21 cellular contexts compared by ENCODE assay signal in genomic region chr6:30641048-30641447, GRCh38. TPM values are rescaled to one million over a fixed set of nuclear protein-coding genes. Genes with fewer than 3 reads are reported as not detected.
DNase-seq lines count a peak whose midpoint lies in the region; ATAC-seq, FAIRE-seq and TF ChIP-seq lines count a peak whose summit lies in the region.
"Had no signal": no experiment of that assay in that cellular context is flagged by ENCODE, and none has a peak within 500 bp of the region (broad histone marks: within the 10 kb centered on the region; RNA-seq: fewer than 3 reads in every experiment).

No MANE protein-coding gene starts in this region.

- POLR2A ChIA-PET in HepG2 (lab: Yijun Ruan, JAX) = interaction anchor here (1.0 to 1.8 kb wide), 7 partner anchors 9 to 31 kb away, joined by 4 to 16 read pairs (median 4); partner anchors contain the start of genes DHX16, MRPS18B and PPP1R10

- no peaks in the 10 kb centered on the region for H3K9me3 ChIP-seq in HepG2 (ENCODE audit: low read length)
- H3K9me3 ChIP-seq in right lobe of liver = no peaks in the 10 kb centered on the region
- no peaks in the 10 kb centered on the region for H3K9me3 ChIP-seq in Loucy (ENCODE audit: insufficient read depth, low read depth, low read length)
- H3K9me3 ChIP-seq in transverse colon = no peaks in the 10 kb centered on the region
- H3K9me3 ChIP-seq: ascending aorta, gastroesophageal sphincter, ovary, thyroid gland had no signal

- peaks cover 18% of the 10 kb centered on the region for H3K4me1 Mint-ChIP-seq in activated naive CD8-positive, alpha-beta T cell treated with anti-CD3 and anti-CD28 coated beads, Interleukin-2, amount 50 U/mL, for 24 hours
- H3K4me1 Mint-ChIP-seq in GM23338 = peaks cover 4% of the 10 kb centered on the region

- BruUV-seq in HepG2 (replicated peaks; lab: Mats Ljungman, UMichigan) = no TSS peak

- no peaks in the 10 kb centered on the region for H4K20me1 ChIP-seq in HepG2 (ENCODE audit: insufficient read depth, low read length)
- H4K20me1 ChIP-seq in Loucy (ENCODE audit: insufficient read depth, low read length, poor library complexity, severe bottlenecking) = peaks cover 1% of the 10 kb centered on the region
- peaks cover 5% of the 10 kb centered on the region; the same call in 1 of the 2 replicates for H4K20me1 ChIP-seq in GM23338 (replicated peaks; ENCODE audit: insufficient read depth)

- TF ChIP-seq EP300 in HepG2 (IDR thresholded peaks at IDR 0.05; ENCODE audit: low read depth in 2 of 2, low read length in 2 of 2) (no peak), HepG2 (CRISPR knock-in tag; IDR thresholded peaks at IDR 0.05; ENCODE audit: borderline replicate concordance) (no peak), transverse colon (IDR thresholded peaks at IDR 0.05; ENCODE audit: low read depth) (no peak)

- H3K27ac Mint-ChIP-seq in activated naive CD8-positive, alpha-beta T cell treated with anti-CD3 and anti-CD28 coated beads, Interleukin-2, amount 50 U/mL, for 24 hours = no peak overlapping the region
- H3K27ac Mint-ChIP-seq in GM23338 = no peak overlapping the region
- H3K27ac Mint-ChIP-seq: CD14-positive monocyte; dendritic cell treated with granulocyte-macrophage colony-stimulating factor and Interleukin-4, amounts not matched to agents 40 ng/mL and 50 ng/mL, for 4 days; stimulated activated memory B cell treated with anti-CD40 and anti-IgM and Interleukin-4, amounts not matched to agents 10 μg/mL and 1 μg/mL and 100 μg/mL, for 72 hours had no signal

- H3K9ac ChIP-seq in HepG2 (ENCODE audit: insufficient read depth, low read depth, low read length) (no peak overlapping the region), Loucy (ENCODE audit: low read depth, low read length, poor library complexity, severe bottlenecking) (peak overlapping the region; percentile 33)

- no peak overlapping the region for H3K4me3 ChIP-seq in HepG2 (replicated peaks in 1 of 3; ENCODE audit: insufficient read depth in 1 of 3, low read depth in 2 of 3, low read length in 3 of 3)
- H3K4me3 ChIP-seq in right lobe of liver = no peak overlapping the region
- peak overlapping the region; percentile 42 for H3K4me3 ChIP-seq in Loucy (ENCODE audit: low read length, poor library complexity, severe bottlenecking)
- no peak overlapping the region for H3K4me3 ChIP-seq in transverse colon
- no peak overlapping the region for H3K4me3 ChIP-seq in GM23338
- H3K4me3 ChIP-seq: ascending aorta, gastroesophageal sphincter, K562, ovary, thyroid gland had no signal

- TF ChIP-seq CTCF in HepG2 (CRISPR knock-in tag; IDR thresholded peaks at IDR 0.05) = no peak
- TF ChIP-seq CTCF in right lobe of liver (IDR thresholded peaks at IDR 0.05) = no peak
- TF ChIP-seq CTCF in Loucy (conservative IDR thresholded peaks at IDR 0.05; ENCODE audit: low read length) = no peak
- no peak for TF ChIP-seq CTCF in transverse colon (IDR thresholded peaks at IDR 0.05)
- no peak for TF ChIP-seq CTCF in GM23338 (conservative IDR thresholded peaks at IDR 0.05; ENCODE audit: low read depth in 2 of 2)

- H3K4me3 Mint-ChIP-seq in activated naive CD8-positive, alpha-beta T cell treated with anti-CD3 and anti-CD28 coated beads, Interleukin-2, amount 50 U/mL, for 24 hours = no peak overlapping the region
- H3K4me3 Mint-ChIP-seq in GM23338 = no peak overlapping the region
- H3K4me3 Mint-ChIP-seq: CD14-positive monocyte; dendritic cell treated with granulocyte-macrophage colony-stimulating factor and Interleukin-4, amounts not matched to agents 40 ng/mL and 50 ng/mL, for 4 days; naive B cell; stimulated activated memory B cell treated with anti-CD40 and anti-IgM and Interleukin-4, amounts not matched to agents 10 μg/mL and 1 μg/mL and 100 μg/mL, for 72 hours had no signal

- ATAC-seq in HepG2 (no peak; the same call in 2 of the 3 replicates), right lobe of liver (no peak), GM23338 (no peak), GM18502 (IDR thresholded peaks at IDR 0.05; ENCODE audit: poor library complexity, unreplicated experiment) (no peak)
- peak; percentile 30 for ATAC-seq in activated naive CD8-positive, alpha-beta T cell treated with anti-CD3 and anti-CD28 coated beads, Interleukin-2, amount 50 U/mL, for 24 hours
- ATAC-seq: gastroesophageal sphincter; K562; left ventricle myocardium superior; stimulated activated memory B cell treated with anti-CD40 and anti-IgM and Interleukin-4, amounts not matched to agents 10 μg/mL and 1 μg/mL and 100 μg/mL, for 72 hours had no signal

- H3K9me3 Mint-ChIP-seq in activated naive CD8-positive, alpha-beta T cell treated with anti-CD3 and anti-CD28 coated beads, Interleukin-2, amount 50 U/mL, for 24 hours = no peaks in the 10 kb centered on the region
- H3K9me3 Mint-ChIP-seq in GM23338 = no peaks in the 10 kb centered on the region
- H3K9me3 Mint-ChIP-seq: CD14-positive monocyte; dendritic cell treated with granulocyte-macrophage colony-stimulating factor and Interleukin-4, amounts not matched to agents 40 ng/mL and 50 ng/mL, for 4 days; naive B cell; stimulated activated memory B cell treated with anti-CD40 and anti-IgM and Interleukin-4, amounts not matched to agents 10 μg/mL and 1 μg/mL and 100 μg/mL, for 72 hours had no signal

- H3K4me1 ChIP-seq in HepG2 (ENCODE audit: insufficient read depth, low read length) (peaks cover 35% of the 10 kb centered on the region), right lobe of liver (peaks cover 0 to 10% (median 3%) of the 10 kb centered on the region in 4 donors), Loucy (ENCODE audit: insufficient read depth, low read length, poor library complexity, severe bottlenecking) (peaks cover 24% of the 10 kb centered on the region), transverse colon (peaks cover 2 to 18% (median 4%) of the 10 kb centered on the region in 4 donors), GM23338 (ENCODE audit: insufficient read depth) (peaks cover 5% of the 10 kb centered on the region; the same call in 1 of the 2 replicates)
- H3K4me1 ChIP-seq: ascending aorta had no signal

- no peaks in the 10 kb centered on the region for H3K27me3 ChIP-seq in HepG2 (ENCODE audit: control insufficient read depth in 1 of 2, insufficient read depth in 2 of 2, low read length in 2 of 2)
- H3K27me3 ChIP-seq in right lobe of liver = no peaks in the 10 kb centered on the region
- no peaks in the 10 kb centered on the region for H3K27me3 ChIP-seq in Loucy (ENCODE audit: insufficient read depth, low read length, poor library complexity, severe bottlenecking)
- H3K27me3 ChIP-seq in transverse colon = no peaks in the 10 kb centered on the region
- no peaks in the 10 kb centered on the region for H3K27me3 ChIP-seq in GM23338 (ENCODE audit: insufficient read depth)
- H3K27me3 ChIP-seq: ascending aorta, gastroesophageal sphincter, ovary, thyroid gland had no signal

- CTCF ChIA-PET in HepG2 (lab: Yijun Ruan, JAX; ENCODE audit: low intra/inter-chr PET ratio, low total read pairs) = no interaction called here

- TF ChIP-seq POLR2A in HepG2 (IDR thresholded peaks at IDR 0.05; ENCODE audit: insufficient read depth in 1 of 2, low read depth in 2 of 2, low read length in 2 of 2) (no peak), right lobe of liver (IDR thresholded peaks at IDR 0.05) (no peak), transverse colon (IDR thresholded peaks at IDR 0.05) (peak; percentile 15)

- H3K27ac ChIP-seq in HepG2 (ENCODE audit: extremely low read length, insufficient read depth, low read length) (peak overlapping the region; percentile 3), right lobe of liver (no peak overlapping the region), transverse colon (no peak overlapping the region), GM23338 (ENCODE audit: low read depth) (no peak overlapping the region)
- H3K27ac ChIP-seq: ascending aorta, gastroesophageal sphincter, ovary, thyroid gland had no signal

- in situ Hi-C loops in HepG2 (cut with HindIII; ENCODE audit: extremely low pct_ligation_motif_present, low pct_unique_long_range_greater_than_20kb) = no loop called here
- in situ Hi-C loops in transverse colon (cut with MboI; ENCODE audit: low pct_ligation_motif_present in 1 of 4, low pct_unique_long_range_greater_than_20kb in 1 of 4, low sequenced_read_pairs in 3 of 4) = no loop called here

- peaks cover 5% of the 10 kb centered on the region for H3K36me3 Mint-ChIP-seq in activated naive CD8-positive, alpha-beta T cell treated with anti-CD3 and anti-CD28 coated beads, Interleukin-2, amount 50 U/mL, for 24 hours (ENCODE audit: low read depth)
- H3K36me3 Mint-ChIP-seq in GM23338 (ENCODE audit: low read depth) = peaks cover 48% of the 10 kb centered on the region

- TF ChIP-seq RAD21 in HepG2 (CRISPR knock-in tag; IDR thresholded peaks at IDR 0.05) = no peak

- intact Hi-C loops in HepG2 (cut with micrococcal nuclease; ENCODE audit: unreplicated experiment) (no loop called here), right lobe of liver (cut with DNase I) (no loop called here), transverse colon (cut with DNase I; ENCODE audit: low total_unique reads) (no loop called here)

- H2AFZ ChIP-seq in HepG2 (ENCODE audit: low read length) (no peak overlapping the region), Loucy (ENCODE audit: low read length) (no peak overlapping the region), GM23338 (no peak overlapping the region)

- H3K36me3 ChIP-seq in HepG2 (replicated peaks in 1 of 2; ENCODE audit: control insufficient read depth in 1 of 2, insufficient read depth in 2 of 2, low read length in 2 of 2) (peaks cover 15 to 54% of the 10 kb centered on the region in 2 experiments), right lobe of liver (no peaks in the 10 kb centered on the region), Loucy (ENCODE audit: insufficient read depth, low read length) (peaks cover 13% of the 10 kb centered on the region; the same call in 1 of the 2 replicates), transverse colon (peaks cover 0 to 4% (median 0%) of the 10 kb centered on the region in 4 donors), GM23338 (ENCODE audit: insufficient read depth) (peaks cover 4% of the 10 kb centered on the region; the same call in 1 of the 2 replicates)
- H3K36me3 ChIP-seq: ovary, thyroid gland had no signal

- H3K79me2 ChIP-seq in HepG2 (ENCODE audit: insufficient read depth, low read length) (peaks cover 4% of the 10 kb centered on the region), Loucy (ENCODE audit: insufficient read depth, low read length) (peaks cover 8% of the 10 kb centered on the region), GM23338 (replicated peaks; ENCODE audit: insufficient read depth) (peaks cover 12% of the 10 kb centered on the region)

- peaks cover 4% of the 10 kb centered on the region; the same call in 1 of the 2 replicates for H3F3A ChIP-seq in Loucy (ENCODE audit: low read depth)
- H3F3A ChIP-seq in GM23338 (replicated peaks; ENCODE audit: low read depth) = no peaks in the 10 kb centered on the region

- H3K9me2 ChIP-seq in Loucy (replicated peaks; ENCODE audit: low read depth, low read length) (no peaks in the 10 kb centered on the region), GM23338 (ENCODE audit: insufficient read depth) (no peaks in the 10 kb centered on the region)

- no peak overlapping the region for H3K4me2 ChIP-seq in HepG2 (ENCODE audit: low read depth, low read length)
- peak overlapping the region; percentile 49 for H3K4me2 ChIP-seq in Loucy (ENCODE audit: low read depth, low read length, poor library complexity, severe bottlenecking)
- no peak overlapping the region for H3K4me2 ChIP-seq in GM23338

- 100% methylated on average over 1 of the region's 1 CpG for WGBS in HepG2 (ENCODE audit: low lambda C conversion rate)
- no CpG with 5 or more reads among the region's 1 CpG for WGBS in right lobe of liver (ENCODE audit: insufficient coverage, low coverage, low lambda C conversion rate, missing lambda C conversion rate)
- 92% methylated on average over 1 of the region's 1 CpG; no CpG with 5 or more reads in 1 of the 2 donors for WGBS in transverse colon (ENCODE audit: low coverage in 1 of 2), 2 donors

- DNase-seq in HepG2 (ENCODE audit: low spot score) = no peak
- DNase-seq in right lobe of liver = no peak
- DNase-seq in activated naive CD8-positive, alpha-beta T cell treated with anti-CD3 and anti-CD28 coated beads, Interleukin-2, amount 50 U/mL, for 24 hours = no peak
- no peak for DNase-seq in transverse colon
- no peak for DNase-seq in GM23338 (ENCODE audit: low spot score)
- DNase-seq: activated naive CD4-positive, alpha-beta T cell treated with anti-CD3 and anti-CD28 coated beads, Interleukin-2, amount 50 U/mL, for 16 hours; left ventricle myocardium superior; naive B cell; NCI-H146; ovary; retina; thyroid gland had no signal

- H3K27me3 Mint-ChIP-seq in activated naive CD8-positive, alpha-beta T cell treated with anti-CD3 and anti-CD28 coated beads, Interleukin-2, amount 50 U/mL, for 24 hours = no peaks in the 10 kb centered on the region
- H3K27me3 Mint-ChIP-seq in GM23338 (ENCODE audit: insufficient read depth, low read depth, poor library complexity) = peaks cover 7% of the 10 kb centered on the region
- H3K27me3 Mint-ChIP-seq: dendritic cell treated with granulocyte-macrophage colony-stimulating factor and Interleukin-4, amounts not matched to agents 40 ng/mL and 50 ng/mL, for 4 days; naive B cell; stimulated activated memory B cell treated with anti-CD40 and anti-IgM and Interleukin-4, amounts not matched to agents 10 μg/mL and 1 μg/mL and 100 μg/mL, for 72 hours had no signal

- no peak for FAIRE-seq in HepG2 (lab: Jason Lieb, UNC)
- FAIRE-seq: islet of Langerhans, K562 had no signal

RNA-seq across cellular contexts. Expression of gene C6orf136, which starts 5.9 kb away (rescaled TPM):
- 9.2 and 12.0 TPM in 2 replicates for total RNA-seq in HepG2 (2016; rRNA removed; fragmentation: Illumina TruSeq; extraction: Trizol)
- total RNA-seq in HepG2 (2016; cell fraction: cytosol; rRNA removed; fragmentation: Illumina TruSeq; extraction: Trizol; ENCODE audit: low read depth) = 33.8 and 41.8 TPM in 2 replicates
- 8.9 and 10.1 TPM in 2 replicates for total RNA-seq in HepG2 (2016; cell fraction: insoluble cytoplasmic fraction; rRNA removed; fragmentation: Illumina TruSeq; extraction: Trizol)
- 12.4 and 18.6 TPM in 2 replicates for total RNA-seq in HepG2 (2016; cell fraction: membrane; rRNA removed; fragmentation: Illumina TruSeq; extraction: Trizol)
- 12.8 and 13.7 TPM in 2 replicates for total RNA-seq in HepG2 (2016; cell fraction: nucleus; rRNA removed; fragmentation: Illumina TruSeq; extraction: Trizol)
- 26.2 and 30.1 TPM in 2 replicates for polyA plus RNA-seq in HepG2 (2011; rRNA removed)
- polyA plus RNA-seq in HepG2 (2011; cell fraction: cytosol; rRNA removed) = 17.0 and 17.6 TPM in 2 replicates
- polyA plus RNA-seq in HepG2 (2011; cell fraction: nucleus; rRNA removed) = 79.6 and 93.9 TPM in 2 replicates
- 22.0 and 33.4 TPM in 2 replicates for polyA plus RNA-seq in HepG2 (2012)
- 10.0 and 11.2 TPM in 2 replicates for polyA plus RNA-seq in HepG2 (2016; cell fraction: cytosol; fragmentation: Illumina TruSeq; extraction: Trizol; ENCODE audit: low read depth)
- 12.8 and 17.8 TPM in 2 replicates for polyA plus RNA-seq in HepG2 (2016; cell fraction: insoluble cytoplasmic fraction; fragmentation: Illumina TruSeq; extraction: Trizol; ENCODE audit: low read depth)
- polyA plus RNA-seq in HepG2 (2016; cell fraction: membrane; fragmentation: Illumina TruSeq; extraction: Trizol; ENCODE audit: low read depth) = 15.4 and 15.6 TPM in 2 replicates
- 42.7 and 49.6 TPM in 2 replicates for polyA plus RNA-seq in HepG2 (2016; cell fraction: nucleus; fragmentation: Illumina TruSeq; extraction: Trizol; ENCODE audit: insufficient read depth, low read depth)
- polyA minus RNA-seq in HepG2 (2011; rRNA and poly(A)+ RNA removed; ENCODE audit: low replicate concordance) = 24.3 and 32.9 TPM in 2 replicates
- polyA minus RNA-seq in HepG2 (2011; cell fraction: cytosol; rRNA and poly(A)+ RNA removed) = 13.4 and 18.0 TPM in 2 replicates
- polyA minus RNA-seq in HepG2 (2011; cell fraction: nucleus; rRNA and poly(A)+ RNA removed) = 13.8 and 16.6 TPM in 2 replicates
- 10 to 100 TPM in 4 of 6 experiments, 1 to 10 TPM in 2; 8.2 to 14.1 (median 11.0) TPM for total RNA-seq in right lobe of liver
- total RNA-seq in transverse colon = 100 to 1,000 TPM in 1 of 4 donors, 10 to 100 TPM in 3; 49.1 to 301 (median 63.5) TPM
- total RNA-seq in GM23338 (2014; rRNA removed; shearing (Covaris generic)) = 4.7 and 12.5 TPM in 2 replicates
- polyA plus RNA-seq in GM23338 (2016; fragmentation: Nextera tagmentation; extraction: Ambion mirVana) = 24.5 and 27.5 TPM in 2 replicates

RNA-seq across cellular contexts. Expression of gene ATAT1, which starts 14.4 kb away (rescaled TPM):
- total RNA-seq in HepG2 (2016; rRNA removed; fragmentation: Illumina TruSeq; extraction: Trizol) = 5.4 and 9.2 TPM in 2 replicates
- 3.2 and 3.8 TPM in 2 replicates for total RNA-seq in HepG2 (2016; cell fraction: cytosol; rRNA removed; fragmentation: Illumina TruSeq; extraction: Trizol; ENCODE audit: low read depth)
- 4.1 and 8.8 TPM in 2 replicates for total RNA-seq in HepG2 (2016; cell fraction: insoluble cytoplasmic fraction; rRNA removed; fragmentation: Illumina TruSeq; extraction: Trizol)
- 4.9 and 5.1 TPM in 2 replicates for total RNA-seq in HepG2 (2016; cell fraction: membrane; rRNA removed; fragmentation: Illumina TruSeq; extraction: Trizol)
- total RNA-seq in HepG2 (2016; cell fraction: nucleus; rRNA removed; fragmentation: Illumina TruSeq; extraction: Trizol) = 15.0 and 18.1 TPM in 2 replicates
- 23.4 and 23.6 TPM in 2 replicates for polyA plus RNA-seq in HepG2 (2011; rRNA removed)
- 10.8 and 11.0 TPM in 2 replicates for polyA plus RNA-seq in HepG2 (2011; cell fraction: cytosol; rRNA removed)
- polyA plus RNA-seq in HepG2 (2011; cell fraction: nucleus; rRNA removed) = 109 and 119 TPM in 2 replicates
- 20.0 and 22.9 TPM in 2 replicates for polyA plus RNA-seq in HepG2 (2012)
- 5.4 and 5.6 TPM in 2 replicates for polyA plus RNA-seq in HepG2 (2016; cell fraction: cytosol; fragmentation: Illumina TruSeq; extraction: Trizol; ENCODE audit: low read depth)
- 9.1 and 11.5 TPM in 2 replicates for polyA plus RNA-seq in HepG2 (2016; cell fraction: insoluble cytoplasmic fraction; fragmentation: Illumina TruSeq; extraction: Trizol; ENCODE audit: low read depth)
- 6.3 and 6.4 TPM in 2 replicates for polyA plus RNA-seq in HepG2 (2016; cell fraction: membrane; fragmentation: Illumina TruSeq; extraction: Trizol; ENCODE audit: low read depth)
- polyA plus RNA-seq in HepG2 (2016; cell fraction: nucleus; fragmentation: Illumina TruSeq; extraction: Trizol; ENCODE audit: insufficient read depth, low read depth) = 79.3 and 83.9 TPM in 2 replicates
- 1.2 and 8.8 TPM in 2 replicates for polyA minus RNA-seq in HepG2 (2011; rRNA and poly(A)+ RNA removed; ENCODE audit: low replicate concordance)
- polyA minus RNA-seq in HepG2 (2011; cell fraction: cytosol; rRNA and poly(A)+ RNA removed) = 5.5 and 8.2 TPM in 2 replicates
- 26.5 and 34.9 TPM in 2 replicates for polyA minus RNA-seq in HepG2 (2011; cell fraction: nucleus; rRNA and poly(A)+ RNA removed)
- total RNA-seq in right lobe of liver = 1 to 10 TPM; 2.4 to 6.6 (median 4.4) TPM
- 100 to 1,000 TPM in 1 of 4 donors, 10 to 100 TPM in 3; 10.6 to 174 (median 22.2) TPM for total RNA-seq in transverse colon
- total RNA-seq in GM23338 (2014; rRNA removed; shearing (Covaris generic)) = 8.9 and 12.8 TPM in 2 replicates
- polyA plus RNA-seq in GM23338 (2016; fragmentation: Nextera tagmentation; extraction: Ambion mirVana) = 20.6 and 23.0 TPM in 2 replicates

RNA-seq across cellular contexts. Expression of gene MRPS18B, which starts 23.4 kb away (rescaled TPM):
- total RNA-seq in HepG2 (2016; rRNA removed; fragmentation: Illumina TruSeq; extraction: Trizol) = 125 and 143 TPM in 2 replicates
- 32.6 TPM in 2 replicates for total RNA-seq in HepG2 (2016; cell fraction: cytosol; rRNA removed; fragmentation: Illumina TruSeq; extraction: Trizol; ENCODE audit: low read depth)
- total RNA-seq in HepG2 (2016; cell fraction: insoluble cytoplasmic fraction; rRNA removed; fragmentation: Illumina TruSeq; extraction: Trizol) = 120 and 146 TPM in 2 replicates
- 53.3 and 56.2 TPM in 2 replicates for total RNA-seq in HepG2 (2016; cell fraction: membrane; rRNA removed; fragmentation: Illumina TruSeq; extraction: Trizol)
- total RNA-seq in HepG2 (2016; cell fraction: nucleus; rRNA removed; fragmentation: Illumina TruSeq; extraction: Trizol) = 38.3 and 39.9 TPM in 2 replicates
- polyA plus RNA-seq in HepG2 (2011; rRNA removed) = 120 and 131 TPM in 2 replicates
- 137 and 149 TPM in 2 replicates for polyA plus RNA-seq in HepG2 (2011; cell fraction: cytosol; rRNA removed)
- polyA plus RNA-seq in HepG2 (2011; cell fraction: nucleus; rRNA removed) = 25.6 and 35.8 TPM in 2 replicates
- 83.8 and 84.0 TPM in 2 replicates for polyA plus RNA-seq in HepG2 (2012)
- 28.1 and 28.2 TPM in 2 replicates for polyA plus RNA-seq in HepG2 (2016; cell fraction: cytosol; fragmentation: Illumina TruSeq; extraction: Trizol; ENCODE audit: low read depth)
- polyA plus RNA-seq in HepG2 (2016; cell fraction: insoluble cytoplasmic fraction; fragmentation: Illumina TruSeq; extraction: Trizol; ENCODE audit: low read depth) = 143 and 157 TPM in 2 replicates
- 41.0 and 43.8 TPM in 2 replicates for polyA plus RNA-seq in HepG2 (2016; cell fraction: membrane; fragmentation: Illumina TruSeq; extraction: Trizol; ENCODE audit: low read depth)
- 60.4 and 64.4 TPM in 2 replicates for polyA plus RNA-seq in HepG2 (2016; cell fraction: nucleus; fragmentation: Illumina TruSeq; extraction: Trizol; ENCODE audit: insufficient read depth, low read depth)
- polyA minus RNA-seq in HepG2 (2011; rRNA and poly(A)+ RNA removed; ENCODE audit: low replicate concordance) = 114 and 157 TPM in 2 replicates
- polyA minus RNA-seq in HepG2 (2011; cell fraction: cytosol; rRNA and poly(A)+ RNA removed) = 64.3 and 74.7 TPM in 2 replicates
- 20.7 and 27.8 TPM in 2 replicates for polyA minus RNA-seq in HepG2 (2011; cell fraction: nucleus; rRNA and poly(A)+ RNA removed)
- 10 to 100 TPM; 43.3 to 73.9 (median 56.2) TPM for total RNA-seq in right lobe of liver
- 10 to 100 TPM in 3 of 4 donors, 1 to 10 TPM in 1; 6.0 to 61.9 (median 39.4) TPM for total RNA-seq in transverse colon
- 49.1 and 49.2 TPM in 2 replicates for total RNA-seq in GM23338 (2014; rRNA removed; shearing (Covaris generic))
- polyA plus RNA-seq in GM23338 (2016; fragmentation: Nextera tagmentation; extraction: Ambion mirVana) = 73.6 and 78.8 TPM in 2 replicates

RNA-seq across cellular contexts. Expression of gene PPP1R10, which starts 24.0 kb away (rescaled TPM):
- 19.5 and 38.4 TPM in 2 replicates for total RNA-seq in HepG2 (2016; rRNA removed; fragmentation: Illumina TruSeq; extraction: Trizol)
- 5.1 and 5.4 TPM in 2 replicates for total RNA-seq in HepG2 (2016; cell fraction: cytosol; rRNA removed; fragmentation: Illumina TruSeq; extraction: Trizol; ENCODE audit: low read depth)
- 13.2 and 42.6 TPM in 2 replicates for total RNA-seq in HepG2 (2016; cell fraction: insoluble cytoplasmic fraction; rRNA removed; fragmentation: Illumina TruSeq; extraction: Trizol)
- total RNA-seq in HepG2 (2016; cell fraction: membrane; rRNA removed; fragmentation: Illumina TruSeq; extraction: Trizol) = 19.2 and 21.3 TPM in 2 replicates
- total RNA-seq in HepG2 (2016; cell fraction: nucleus; rRNA removed; fragmentation: Illumina TruSeq; extraction: Trizol) = 91.7 and 92.9 TPM in 2 replicates
- 24.2 and 26.3 TPM in 2 replicates for polyA plus RNA-seq in HepG2 (2011; rRNA removed)
- polyA plus RNA-seq in HepG2 (2011; cell fraction: cytosol; rRNA removed) = 7.9 and 8.8 TPM in 2 replicates
- 65.0 and 73.1 TPM in 2 replicates for polyA plus RNA-seq in HepG2 (2011; cell fraction: nucleus; rRNA removed)
- 21.8 and 27.4 TPM in 2 replicates for polyA plus RNA-seq in HepG2 (2012)
- 1.3 and 1.7 TPM in 2 replicates for polyA plus RNA-seq in HepG2 (2016; cell fraction: cytosol; fragmentation: Illumina TruSeq; extraction: Trizol; ENCODE audit: low read depth)
- polyA plus RNA-seq in HepG2 (2016; cell fraction: insoluble cytoplasmic fraction; fragmentation: Illumina TruSeq; extraction: Trizol; ENCODE audit: low read depth) = 13.5 and 21.2 TPM in 2 replicates
- polyA plus RNA-seq in HepG2 (2016; cell fraction: membrane; fragmentation: Illumina TruSeq; extraction: Trizol; ENCODE audit: low read depth) = 3.0 and 3.3 TPM in 2 replicates
- 51.3 and 58.2 TPM in 2 replicates for polyA plus RNA-seq in HepG2 (2016; cell fraction: nucleus; fragmentation: Illumina TruSeq; extraction: Trizol; ENCODE audit: insufficient read depth, low read depth)
- polyA minus RNA-seq in HepG2 (2011; rRNA and poly(A)+ RNA removed; ENCODE audit: low replicate concordance) = 75.0 and 146 TPM in 2 replicates
- polyA minus RNA-seq in HepG2 (2011; cell fraction: cytosol; rRNA and poly(A)+ RNA removed) = 20.5 and 21.2 TPM in 2 replicates
- 501 and 572 TPM in 2 replicates for polyA minus RNA-seq in HepG2 (2011; cell fraction: nucleus; rRNA and poly(A)+ RNA removed)
- 10 to 100 TPM; 19.0 to 45.1 (median 32.4) TPM for total RNA-seq in right lobe of liver
- 10 to 100 TPM; 35.5 to 62.5 (median 53.8) TPM for total RNA-seq in transverse colon
- 41.0 and 41.3 TPM in 2 replicates for total RNA-seq in GM23338 (2014; rRNA removed; shearing (Covaris generic))
- 41.9 and 42.9 TPM in 2 replicates for polyA plus RNA-seq in GM23338 (2016; fragmentation: Nextera tagmentation; extraction: Ambion mirVana)

RNA-seq across cellular contexts. Expression of gene DHX16, which starts 31.8 kb away (rescaled TPM):
- total RNA-seq in HepG2 (2016; rRNA removed; fragmentation: Illumina TruSeq; extraction: Trizol) (48.2 and 58.5 TPM in 2 replicates), right lobe of liver (10 to 100 TPM; 12.3 to 17.8 (median 14.4) TPM), transverse colon (100 to 1,000 TPM in 1 of 4 donors, 10 to 100 TPM in 3; 37.8 to 144 (median 41.3) TPM)
- total RNA-seq in HepG2 (2016; cell fraction: cytosol; rRNA removed; fragmentation: Illumina TruSeq; extraction: Trizol; ENCODE audit: low read depth) = 9.9 and 11.7 TPM in 2 replicates
- total RNA-seq in HepG2 (2016; cell fraction: insoluble cytoplasmic fraction; rRNA removed; fragmentation: Illumina TruSeq; extraction: Trizol) = 43.8 and 64.1 TPM in 2 replicates
- total RNA-seq in HepG2 (2016; cell fraction: membrane; rRNA removed; fragmentation: Illumina TruSeq; extraction: Trizol) = 14.7 and 16.1 TPM in 2 replicates
- 33.4 and 42.1 TPM in 2 replicates for total RNA-seq in HepG2 (2016; cell fraction: nucleus; rRNA removed; fragmentation: Illumina TruSeq; extraction: Trizol)
- polyA plus RNA-seq in HepG2 (2011; rRNA removed) (57.0 and 73.4 TPM in 2 replicates), GM23338 (2016; fragmentation: Nextera tagmentation; extraction: Ambion mirVana) (16.0 and 16.2 TPM in 2 replicates)
- polyA plus RNA-seq in HepG2 (2011; cell fraction: cytosol; rRNA removed) = 44.3 and 47.6 TPM in 2 replicates
- polyA plus RNA-seq in HepG2 (2011; cell fraction: nucleus; rRNA removed) = 176 and 215 TPM in 2 replicates
- 35.4 and 40.2 TPM in 2 replicates for polyA plus RNA-seq in HepG2 (2012)
- 4.3 and 4.8 TPM in 2 replicates for polyA plus RNA-seq in HepG2 (2016; cell fraction: cytosol; fragmentation: Illumina TruSeq; extraction: Trizol; ENCODE audit: low read depth)
- polyA plus RNA-seq in HepG2 (2016; cell fraction: insoluble cytoplasmic fraction; fragmentation: Illumina TruSeq; extraction: Trizol; ENCODE audit: low read depth) = 46.1 and 47.6 TPM in 2 replicates
- 7.5 and 9.2 TPM in 2 replicates for polyA plus RNA-seq in HepG2 (2016; cell fraction: membrane; fragmentation: Illumina TruSeq; extraction: Trizol; ENCODE audit: low read depth)
- polyA plus RNA-seq in HepG2 (2016; cell fraction: nucleus; fragmentation: Illumina TruSeq; extraction: Trizol; ENCODE audit: insufficient read depth, low read depth) = 108 and 114 TPM in 2 replicates
- 75.0 and 80.4 TPM in 2 replicates for polyA minus RNA-seq in HepG2 (2011; rRNA and poly(A)+ RNA removed; ENCODE audit: low replicate concordance)
- 21.7 and 23.2 TPM in 2 replicates for polyA minus RNA-seq in HepG2 (2011; cell fraction: cytosol; rRNA and poly(A)+ RNA removed)
- polyA minus RNA-seq in HepG2 (2011; cell fraction: nucleus; rRNA and poly(A)+ RNA removed) = 26.1 and 30.2 TPM in 2 replicates
- total RNA-seq in GM23338 (2014; rRNA removed; shearing (Covaris generic)) = 30.8 and 31.3 TPM in 2 replicates
